Comparison of ENCODE assay signal across 1 cellular context in the genomic region with DNA sequence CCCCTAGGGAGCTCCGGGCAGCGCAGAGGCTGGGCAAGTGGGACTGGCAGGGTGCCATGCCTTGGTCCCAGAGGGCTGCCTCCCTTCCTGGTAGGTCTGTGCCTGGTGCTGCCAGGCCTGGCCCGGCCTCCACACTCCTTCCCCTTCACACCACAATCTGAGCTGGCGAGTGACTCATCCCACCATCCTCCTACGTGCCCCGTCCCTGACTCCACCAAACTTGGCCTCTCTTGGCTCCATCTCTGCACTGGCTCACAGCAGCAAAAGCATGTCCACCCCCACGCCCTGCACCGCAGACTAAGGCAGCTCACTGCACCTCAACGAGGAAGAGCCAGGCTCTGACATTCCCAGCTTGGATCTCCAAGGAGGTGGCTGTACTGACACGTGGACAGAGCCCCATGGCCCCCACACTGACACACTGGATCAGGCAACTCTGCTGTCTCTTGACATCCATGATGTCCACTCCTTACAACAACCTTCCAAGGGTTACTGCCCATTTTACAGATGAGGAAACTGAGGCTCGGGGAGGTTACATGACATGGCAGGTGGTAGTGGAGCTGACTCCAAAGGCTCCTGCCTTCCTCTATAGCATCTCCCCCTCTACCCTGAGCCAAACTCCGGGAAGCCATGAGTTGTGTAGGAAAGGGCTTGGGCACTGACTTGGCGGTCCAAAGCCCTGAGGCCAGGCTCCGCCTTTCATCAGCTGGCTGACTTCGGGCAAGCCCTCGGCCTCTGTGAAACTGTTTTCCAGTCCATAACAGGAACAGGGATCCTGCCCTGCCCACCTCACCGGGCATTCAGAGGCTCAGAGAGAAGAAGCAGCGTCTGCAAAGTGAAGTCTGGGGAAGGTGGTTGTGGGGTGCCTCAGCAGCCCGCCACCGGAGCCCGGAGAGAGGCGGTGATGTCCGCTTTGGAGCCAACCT.
TF ChIP-seq lines count a peak whose summit lies in the region.

No MANE protein-coding gene starts in this region.

TF ChIP-seq in SK-N-SH, 30 proteins besides CTCF, POLR2A, EP300 and RAD21 (continued from another document):
- TF ChIP-seq, protein P1, sequence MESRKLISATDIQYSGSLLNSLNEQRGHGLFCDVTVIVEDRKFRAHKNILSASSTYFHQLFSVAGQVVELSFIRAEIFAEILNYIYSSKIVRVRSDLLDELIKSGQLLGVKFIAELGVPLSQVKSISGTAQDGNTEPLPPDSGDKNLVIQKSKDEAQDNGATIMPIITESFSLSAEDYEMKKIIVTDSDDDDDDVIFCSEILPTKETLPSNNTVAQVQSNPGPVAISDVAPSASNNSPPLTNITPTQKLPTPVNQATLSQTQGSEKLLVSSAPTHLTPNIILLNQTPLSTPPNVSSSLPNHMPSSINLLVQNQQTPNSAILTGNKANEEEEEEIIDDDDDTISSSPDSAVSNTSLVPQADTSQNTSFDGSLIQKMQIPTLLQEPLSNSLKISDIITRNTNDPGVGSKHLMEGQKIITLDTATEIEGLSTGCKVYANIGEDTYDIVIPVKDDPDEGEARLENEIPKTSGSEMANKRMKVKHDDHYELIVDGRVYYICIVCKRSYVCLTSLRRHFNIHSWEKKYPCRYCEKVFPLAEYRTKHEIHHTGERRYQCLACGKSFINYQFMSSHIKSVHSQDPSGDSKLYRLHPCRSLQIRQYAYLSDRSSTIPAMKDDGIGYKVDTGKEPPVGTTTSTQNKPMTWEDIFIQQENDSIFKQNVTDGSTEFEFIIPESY (IDR thresholded peaks at IDR 0.05; ENCODE audit: borderline replicate concordance, low read depth) = no peak
- TF ChIP-seq TEAD4 (IDR thresholded peaks at IDR 0.05; ENCODE audit: borderline replicate concordance, insufficient read depth) (0 out of 2 replicates have a peak, but pooled peaks have one; percentile 43), FOXM1 (IDR thresholded peaks at IDR 0.05; ENCODE audit: low read depth) (peak; percentile 49; the same call in 1 of the 2 replicates), TCF12 (IDR thresholded peaks at IDR 0.05) (peak; percentile 89), CHD2 (IDR thresholded peaks at IDR 0.05; ENCODE audit: low read length, partially characterized antibody) (no peak), MXI1 (IDR thresholded peaks at IDR 0.05; ENCODE audit: low read depth, low read length) (0 out of 2 replicates have a peak, but pooled peaks have one; percentile 16), POLR2AphosphoS5 (IDR thresholded peaks at IDR 0.05; ENCODE audit: low read depth, low read length) (no peak; the same call in none of the 2 replicates), RFX5 (IDR thresholded peaks at IDR 0.05; ENCODE audit: low read length) (no peak)
- TF ChIP-seq, protein P2, sequence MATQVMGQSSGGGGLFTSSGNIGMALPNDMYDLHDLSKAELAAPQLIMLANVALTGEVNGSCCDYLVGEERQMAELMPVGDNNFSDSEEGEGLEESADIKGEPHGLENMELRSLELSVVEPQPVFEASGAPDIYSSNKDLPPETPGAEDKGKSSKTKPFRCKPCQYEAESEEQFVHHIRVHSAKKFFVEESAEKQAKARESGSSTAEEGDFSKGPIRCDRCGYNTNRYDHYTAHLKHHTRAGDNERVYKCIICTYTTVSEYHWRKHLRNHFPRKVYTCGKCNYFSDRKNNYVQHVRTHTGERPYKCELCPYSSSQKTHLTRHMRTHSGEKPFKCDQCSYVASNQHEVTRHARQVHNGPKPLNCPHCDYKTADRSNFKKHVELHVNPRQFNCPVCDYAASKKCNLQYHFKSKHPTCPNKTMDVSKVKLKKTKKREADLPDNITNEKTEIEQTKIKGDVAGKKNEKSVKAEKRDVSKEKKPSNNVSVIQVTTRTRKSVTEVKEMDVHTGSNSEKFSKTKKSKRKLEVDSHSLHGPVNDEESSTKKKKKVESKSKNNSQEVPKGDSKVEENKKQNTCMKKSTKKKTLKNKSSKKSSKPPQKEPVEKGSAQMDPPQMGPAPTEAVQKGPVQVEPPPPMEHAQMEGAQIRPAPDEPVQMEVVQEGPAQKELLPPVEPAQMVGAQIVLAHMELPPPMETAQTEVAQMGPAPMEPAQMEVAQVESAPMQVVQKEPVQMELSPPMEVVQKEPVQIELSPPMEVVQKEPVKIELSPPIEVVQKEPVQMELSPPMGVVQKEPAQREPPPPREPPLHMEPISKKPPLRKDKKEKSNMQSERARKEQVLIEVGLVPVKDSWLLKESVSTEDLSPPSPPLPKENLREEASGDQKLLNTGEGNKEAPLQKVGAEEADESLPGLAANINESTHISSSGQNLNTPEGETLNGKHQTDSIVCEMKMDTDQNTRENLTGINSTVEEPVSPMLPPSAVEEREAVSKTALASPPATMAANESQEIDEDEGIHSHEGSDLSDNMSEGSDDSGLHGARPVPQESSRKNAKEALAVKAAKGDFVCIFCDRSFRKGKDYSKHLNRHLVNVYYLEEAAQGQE (IDR thresholded peaks at IDR 0.05; ENCODE audit: low read depth, low read length) = no peak
- TF ChIP-seq, protein P3, sequence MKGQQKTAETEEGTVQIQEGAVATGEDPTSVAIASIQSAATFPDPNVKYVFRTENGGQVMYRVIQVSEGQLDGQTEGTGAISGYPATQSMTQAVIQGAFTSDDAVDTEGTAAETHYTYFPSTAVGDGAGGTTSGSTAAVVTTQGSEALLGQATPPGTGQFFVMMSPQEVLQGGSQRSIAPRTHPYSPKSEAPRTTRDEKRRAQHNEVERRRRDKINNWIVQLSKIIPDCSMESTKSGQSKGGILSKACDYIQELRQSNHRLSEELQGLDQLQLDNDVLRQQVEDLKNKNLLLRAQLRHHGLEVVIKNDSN (IDR thresholded peaks at IDR 0.05; ENCODE audit: borderline replicate concordance, low read depth) = no peak; the same call in 1 of the 2 replicates
- TF ChIP-seq, protein P4, sequence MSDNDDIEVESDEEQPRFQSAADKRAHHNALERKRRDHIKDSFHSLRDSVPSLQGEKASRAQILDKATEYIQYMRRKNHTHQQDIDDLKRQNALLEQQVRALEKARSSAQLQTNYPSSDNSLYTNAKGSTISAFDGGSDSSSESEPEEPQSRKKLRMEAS (IDR thresholded peaks at IDR 0.05; ENCODE audit: low read depth) = peak; percentile 95
